In the genomic region with DNA sequence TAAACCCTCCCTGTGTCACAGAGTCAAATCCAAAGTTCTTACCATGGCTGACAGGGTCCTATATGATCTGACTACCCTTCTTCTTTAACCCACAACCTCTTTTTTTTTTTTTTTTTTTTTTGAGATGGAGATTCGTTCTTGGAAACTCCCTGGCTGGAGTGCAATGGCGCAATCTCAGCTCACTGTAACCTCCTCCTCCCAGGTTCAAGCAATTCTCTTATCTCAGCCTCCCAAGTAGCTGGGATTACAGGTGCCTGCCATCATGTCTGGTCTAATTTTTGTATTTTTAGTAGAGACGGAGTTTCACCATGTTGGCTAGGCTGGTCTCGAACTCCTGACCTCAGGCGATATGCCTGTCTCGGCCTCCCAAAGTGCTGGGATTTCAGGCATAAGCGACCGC, we compare ENCODE assay signal across 1 cellular context. TPM values are rescaled to one million over a fixed set of nuclear protein-coding genes. Genes with fewer than 3 reads are reported as not detected.
"Had no signal": no experiment of that assay in that cellular context is flagged by ENCODE, and none has a peak within 500 bp of the region (broad histone marks: within the 10 kb centered on the region; RNA-seq: fewer than 3 reads in every experiment).

No MANE protein-coding gene starts in this region.

RNA-seq across cellular contexts. Expression of gene MORN3, which starts 2.6 kb away (rescaled TPM):
- total RNA-seq: vagina had no signal
